ENCODE assay signal across 19 cellular contexts in genomic region chr1:190540366-190540765, GRCh38.
"Had no signal": no experiment of that assay in that cellular context is flagged by ENCODE, and none has a peak within 500 bp of the region (broad histone marks: within the 10 kb centered on the region; RNA-seq: fewer than 3 reads in every experiment).

No MANE protein-coding gene starts in this region.

- H3K36me3 ChIP-seq: pancreas had no signal

- H3K4me3 ChIP-seq: hepatocyte, lung, pancreas had no signal

- H3K27me3 Mint-ChIP-seq: dendritic cell treated with granulocyte-macrophage colony-stimulating factor and Interleukin-4, amounts not matched to agents 40 ng/mL and 50 ng/mL, for 4 days; effector memory CD8-positive, alpha-beta T cell; naive B cell; progenitor cell of endocrine pancreas had no signal

- H3K79me2 ChIP-seq: hepatocyte had no signal

- H3K36me3 Mint-ChIP-seq: naive B cell had no signal

- H3K4me3 Mint-ChIP-seq: dendritic cell treated with granulocyte-macrophage colony-stimulating factor and Interleukin-4, amounts not matched to agents 40 ng/mL and 50 ng/mL, for 4 days; effector memory CD8-positive, alpha-beta T cell; naive B cell; nephron had no signal

- H3K27me3 ChIP-seq: hepatocyte, pancreas had no signal

- H3K27ac ChIP-seq: hepatocyte, pancreas had no signal

- H3K4me2 ChIP-seq: hepatocyte had no signal

- H2AFZ ChIP-seq: hepatocyte had no signal

- ATAC-seq: effector memory CD8-positive, alpha-beta T cell; left colon; left ventricle myocardium superior; pancreas; right cardiac atrium had no signal

- H3K4me1 ChIP-seq: pancreas had no signal

- H3K9me3 Mint-ChIP-seq: dendritic cell treated with granulocyte-macrophage colony-stimulating factor and Interleukin-4, amounts not matched to agents 40 ng/mL and 50 ng/mL, for 4 days; nephron had no signal

- DNase-seq: effector memory CD8-positive, alpha-beta T cell; foreskin melanocyte; head of caudate nucleus; left colon; left ventricle myocardium superior; mesenchymal stem cell; naive B cell; occipital lobe; pancreas; right cardiac atrium; small intestine; stimulated activated CD4-positive, alpha-beta T cell treated with anti-CD3 and anti-CD28 coated beads, Interleukin-12 subunit alpha, Interleukin-12 subunit beta, amount 100 ng/mL, for 4 hours; stimulated activated naive CD4-positive, alpha-beta T cell; trophoblast cell had no signal

- H3K4me1 Mint-ChIP-seq: naive B cell, nephron had no signal

- H3K9me3 ChIP-seq: pancreas had no signal

- FAIRE-seq: pancreas, small intestine had no signal
